8 cellular contexts compared by ENCODE assay signal in genomic region chr2:177553176-177553909, GRCh38.
DNase-seq lines count a peak whose midpoint lies in the region; ATAC-seq, FAIRE-seq and TF ChIP-seq lines count a peak whose summit lies in the region.

No MANE protein-coding gene starts in this region.

- H3K27me3 ChIP-seq in ascending aorta (no peaks in the 10 kb centered on the region), keratinocyte (ENCODE audit: control insufficient read depth, extremely low read depth, insufficient read depth, low read length) (no peaks in the 10 kb centered on the region)

- ATAC-seq in stimulated activated naive CD8-positive, alpha-beta T cell treated with anti-CD3 and anti-CD28 coated beads, Interleukin-15, amount 100 ng/mL, for 72 hours: no peak
- no peak for ATAC-seq in HG02763 (IDR thresholded peaks at IDR 0.05; ENCODE audit: unreplicated experiment)
- ATAC-seq in HG03045 (IDR thresholded peaks at IDR 0.05; ENCODE audit: unreplicated experiment): no peak

- TF ChIP-seq CTCF in ascending aorta (IDR thresholded peaks at IDR 0.05) (no peak), keratinocyte (optimal IDR thresholded peaks at IDR 0.05 in 1 of 3, IDR thresholded peaks at IDR 0.05 in 1 of 3, conservative IDR thresholded peaks at IDR 0.05 in 1 of 3; ENCODE audit: extremely low read depth in 1 of 3, insufficient read depth in 2 of 3, low read length in 3 of 3) (no peak)

- peaks cover 6% of the 10 kb centered on the region for H3K27me3 Mint-ChIP-seq in stimulated activated naive CD8-positive, alpha-beta T cell treated with anti-CD3 and anti-CD28 coated beads, Interleukin-15, amount 100 ng/mL, for 72 hours

- peaks cover 14% of the 10 kb centered on the region for H3K4me1 Mint-ChIP-seq in stimulated activated naive CD8-positive, alpha-beta T cell treated with anti-CD3 and anti-CD28 coated beads, Interleukin-15, amount 100 ng/mL, for 72 hours

- H3K4me2 ChIP-seq in keratinocyte (ENCODE audit: control insufficient read depth, extremely low read depth, insufficient read depth, low read depth, low read length): peak overlapping the region; percentile 96

- DNase-seq in DMS 273 (lab: John Stamatoyannopoulos, UW; ENCODE audit: unreplicated experiment): peak; percentile 78
- peak; percentile 12 for DNase-seq in LoVo (ENCODE audit: low spot score)
- DNase-seq in ascending aorta (ENCODE audit: low spot score in 2 of 2): no peak
- DNase-seq in keratinocyte (ENCODE audit: low read depth, low spot score): no peak
- no peak for DNase-seq in stimulated activated naive CD8-positive, alpha-beta T cell treated with anti-CD3 and anti-CD28 coated beads, Interleukin-15, amount 100 ng/mL, for 72 hours
- no peak for DNase-seq in retina

- H3K9me3 ChIP-seq in ascending aorta (no peaks in the 10 kb centered on the region), keratinocyte (ENCODE audit: control insufficient read depth, low read depth, low read length) (no peaks in the 10 kb centered on the region)

- no peaks in the 10 kb centered on the region for H3K9me1 ChIP-seq in keratinocyte (ENCODE audit: control insufficient read depth, extremely low read depth, insufficient read depth, low read length)

- H3K36me3 ChIP-seq in ascending aorta (no peaks in the 10 kb centered on the region), keratinocyte (ENCODE audit: control insufficient read depth in 2 of 2, extremely low read depth in 1 of 2, insufficient read depth in 2 of 2, low read length in 2 of 2) (no peaks in the 10 kb centered on the region)

- H3K9me3 Mint-ChIP-seq in stimulated activated naive CD8-positive, alpha-beta T cell treated with anti-CD3 and anti-CD28 coated beads, Interleukin-15, amount 100 ng/mL, for 72 hours: peaks cover 0 to 7% of the 10 kb centered on the region in 2 donors

- intact Hi-C loops in ascending aorta (cut with DNase I): loop anchor here (1.0 to 5.0 kb wide), 4 partner anchors 65 to 391 kb away; a partner anchor contains a TSS

- H3K4me1 ChIP-seq in ascending aorta: peaks cover 0 to 3% of the 10 kb centered on the region in 2 donors
- H3K4me1 ChIP-seq in keratinocyte (ENCODE audit: control insufficient read depth, extremely low read depth, insufficient read depth, low read length): no peaks in the 10 kb centered on the region

- no peaks in the 10 kb centered on the region for H4K20me1 ChIP-seq in keratinocyte (ENCODE audit: control insufficient read depth, extremely low read depth, insufficient read depth, low read length)

- peak overlapping the region; percentile 99 to 100 for H3K27ac Mint-ChIP-seq in stimulated activated naive CD8-positive, alpha-beta T cell treated with anti-CD3 and anti-CD28 coated beads, Interleukin-15, amount 100 ng/mL, for 72 hours

- dilution Hi-C loops in keratinocyte (cut with MboI; ENCODE audit: extremely low pct_ligation_motif_present, low sequenced_read_pairs): no loop called here

- H3K4me3 Mint-ChIP-seq in stimulated activated naive CD8-positive, alpha-beta T cell treated with anti-CD3 and anti-CD28 coated beads, Interleukin-15, amount 100 ng/mL, for 72 hours: peak overlapping the region; percentile 96 to 97

- H3K9ac ChIP-seq in keratinocyte (ENCODE audit: control insufficient read depth, extremely low read depth, insufficient read depth, low read length): peak overlapping the region; percentile 98

- no peak for FAIRE-seq in keratinocyte (lab: Jason Lieb, UNC)

- peak overlapping the region; percentile 100 for H2AFZ ChIP-seq in keratinocyte (ENCODE audit: control insufficient read depth, low read length)

- H3K4me3 ChIP-seq in ascending aorta (peak overlapping the region; percentile 89 to 96), keratinocyte (ENCODE audit: control insufficient read depth in 2 of 3, extremely low read depth in 1 of 3, insufficient read depth in 2 of 3, low read depth in 1 of 3, low read length in 3 of 3) (peak overlapping the region; percentile 73 to 98 (median 97))

- peak overlapping the region; percentile 87 to 95 for H3K27ac ChIP-seq in ascending aorta
- peak overlapping the region; percentile 100 for H3K27ac ChIP-seq in keratinocyte (ENCODE audit: control insufficient read depth, insufficient read depth, low read length)

- no peaks in the 10 kb centered on the region for H3K79me2 ChIP-seq in keratinocyte (ENCODE audit: control insufficient read depth, insufficient read depth, low read length)

Comparison
In these comparisons a context has a peak if more than half of its experiments do, and no peak if none do; other contexts are left out.
1. DNase-seq: peak in DMS 273 (single experiment) and LoVo (single experiment); none in ascending aorta (0 of 2), keratinocyte (single experiment), stimulated activated naive CD8-positive, alpha-beta T cell treated with anti-CD3 and anti-CD28 coated beads, Interleukin-15, amount 100 ng/mL, for 72 hours (0 of 2) and retina (single experiment).